Comparison of ENCODE assay signal across 10 cellular contexts in genomic region chr2:205975082-205975949, GRCh38.
DNase-seq lines count a peak whose midpoint lies in the region; ATAC-seq and TF ChIP-seq lines count a peak whose summit lies in the region.
"Had no signal": no experiment of that assay in that cellular context is flagged by ENCODE, and none has a peak within 500 bp of the region (broad histone marks: within the 10 kb centered on the region; RNA-seq: fewer than 3 reads in every experiment).

No MANE protein-coding gene starts in this region.

- ATAC-seq in GM21447 (IDR thresholded peaks at IDR 0.05; ENCODE audit: unreplicated experiment) = peak; percentile 83
- no peak for ATAC-seq in GM19455 (IDR thresholded peaks at IDR 0.05; ENCODE audit: unreplicated experiment)
- ATAC-seq: stimulated activated effector memory CD8-positive, alpha-beta T cell treated with anti-CD3 and anti-CD28 coated beads, Interleukin-12 subunit alpha, Interleukin-12 subunit beta, amount 100 ng/mL, for 72 hours had no signal

- no peaks in the 10 kb centered on the region for H3K4me1 ChIP-seq in right atrium auricular region

- no peaks in the 10 kb centered on the region for H3K27me3 ChIP-seq in right atrium auricular region
- H3K27me3 ChIP-seq: ovary had no signal

- DNase-seq in AG08396 (ENCODE audit: low spot score) (peak; percentile 15), LoVo (ENCODE audit: low spot score) (peak; percentile 87), kidney glomerular epithelial cell (lab: John Stamatoyannopoulos, UW) (peak; percentile 88), cerebellar cortex (ENCODE audit: low spot score) (no peak), NCI-H2029 treated with DMSO at 0.1 percent for 48 hours (lab: John Stamatoyannopoulos, UW) (no peak), right atrium auricular region (ENCODE audit: low spot score) (no peak)
- DNase-seq: ovary had no signal

- H3K27ac ChIP-seq in right atrium auricular region = no peak overlapping the region
- H3K27ac ChIP-seq: ovary had no signal

- H3K4me3 ChIP-seq in right atrium auricular region = no peak overlapping the region
- H3K4me3 ChIP-seq: ovary had no signal

- H3K36me3 ChIP-seq in right atrium auricular region = no peaks in the 10 kb centered on the region
- H3K36me3 ChIP-seq: ovary had no signal

- no peak for TF ChIP-seq CTCF in right atrium auricular region (IDR thresholded peaks at IDR 0.05)

- H3K9me3 ChIP-seq in right atrium auricular region = no peaks in the 10 kb centered on the region
- H3K9me3 ChIP-seq: ovary had no signal

Comparison
In these comparisons a context has a peak if more than half of its experiments do, and no peak if none do; other contexts are left out.
1. DNase-seq: peak in AG08396 (single experiment), LoVo (single experiment) and kidney glomerular epithelial cell (single experiment); none in cerebellar cortex (single experiment), NCI-H2029 treated with DMSO at 0.1 percent for 48 hours (single experiment) and right atrium auricular region (single experiment).